ENCODE assay signal across 8 cellular contexts in the genomic region with DNA sequence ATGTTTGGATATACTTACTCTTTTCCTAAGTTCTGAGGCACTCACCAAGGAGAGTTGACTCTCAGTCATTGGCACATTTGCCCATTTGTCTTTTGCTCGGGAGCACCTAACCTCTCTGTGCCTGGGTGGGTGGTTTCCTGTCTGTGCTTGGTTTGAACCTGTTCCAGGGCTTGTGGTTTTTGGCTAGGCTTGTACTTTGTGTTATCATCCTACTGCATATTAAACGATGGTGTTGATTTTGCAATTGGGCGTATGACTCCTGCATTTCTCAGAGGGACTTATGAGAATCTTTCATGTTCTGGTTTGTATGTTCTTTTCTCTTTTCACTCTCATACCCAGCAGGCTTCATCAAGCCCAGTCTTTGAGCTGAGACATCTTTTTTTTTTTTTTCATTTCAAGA.
DNase-seq lines count a peak whose midpoint lies in the region; ATAC-seq and TF ChIP-seq lines count a peak whose summit lies in the region.

No MANE protein-coding gene starts in this region.

- peaks cover 20% of the 10 kb centered on the region for H3K4me1 Mint-ChIP-seq in activated naive CD8-positive, alpha-beta T cell (ENCODE audit: low read depth)

- H3K27me3 Mint-ChIP-seq in activated naive CD8-positive, alpha-beta T cell = peaks cover 2% of the 10 kb centered on the region

- H3K4me3 Mint-ChIP-seq in activated naive CD8-positive, alpha-beta T cell = peak overlapping the region; percentile 33

- DNase-seq in AML-193 (lab: John Stamatoyannopoulos, UW) (peak; percentile 92 to 93), MV-4-11 (lab: John Stamatoyannopoulos, UW) (peak; percentile 81), omental fat pad (ENCODE audit: low spot score) (no peak), DMS53 treated with DMSO at 0.1 percent for 48 hours (lab: John Stamatoyannopoulos, UW; ENCODE audit: unreplicated experiment) (no peak), medulla oblongata (ENCODE audit: extremely low spot score) (no peak)

- no peaks in the 10 kb centered on the region for H3K36me3 Mint-ChIP-seq in activated naive CD8-positive, alpha-beta T cell

- H3K9me3 Mint-ChIP-seq in activated naive CD8-positive, alpha-beta T cell (ENCODE audit: low read depth) = no peaks in the 10 kb centered on the region

- no peak for TF ChIP-seq CTCF in omental fat pad (IDR thresholded peaks at IDR 0.05)

- ATAC-seq in omental fat pad (ENCODE audit: low FRiP score) (peak; percentile 89), GM18858 (IDR thresholded peaks at IDR 0.05; ENCODE audit: unreplicated experiment) (no peak), GM18861 (IDR thresholded peaks at IDR 0.05; ENCODE audit: unreplicated experiment) (no peak)

- H3K27ac Mint-ChIP-seq in activated naive CD8-positive, alpha-beta T cell = peak overlapping the region; percentile 51

Comparison
In these comparisons a context has a peak if more than half of its experiments do, and no peak if none do; other contexts are left out.
1. DNase-seq: peak in AML-193 (2 of 2) and MV-4-11 (single experiment); none in omental fat pad (single experiment), DMS53 treated with DMSO at 0.1 percent for 48 hours (single experiment) and medulla oblongata (single experiment).